In genomic region chr11:65545853-65546216, GRCh38 we compare ENCODE assay signal across 9 cellular contexts. TPM values are rescaled to one million over a fixed set of nuclear protein-coding genes. Genes with fewer than 3 reads are reported as not detected.
A peak's percentile ranks its signal among the peaks of the same experiment; 100 is the strongest.
DNase-seq lines count a peak whose midpoint lies in the region; TF ChIP-seq lines count a peak whose summit lies in the region.
"Had no signal": no experiment of that assay in that cellular context is flagged by ENCODE, and none has a peak within 500 bp of the region (broad histone marks: within the 10 kb centered on the region; RNA-seq: fewer than 3 reads in every experiment).

No MANE protein-coding gene starts in this region.

- POLR2A ChIA-PET in GM10248 (lab: Yijun Ruan, JAX): no interaction called here

- H3K27me3 ChIP-seq in BLaER1 treated with 17β-estradiol and CSF1 and Interleukin-3, amounts not matched to agents 10 nM and 100 nM: no peaks in the 10 kb centered on the region
- peaks cover 72% of the 10 kb centered on the region for H3K27me3 ChIP-seq in HUES64 (ENCODE audit: insufficient read depth, low read length)
- H3K27me3 ChIP-seq in breast epithelium: no peaks in the 10 kb centered on the region
- no peaks in the 10 kb centered on the region for H3K27me3 ChIP-seq in mucosa of stomach (ENCODE audit: control insufficient read depth, insufficient read depth, low read length)
- H3K27me3 ChIP-seq: ascending aorta had no signal

- H3K9me3 ChIP-seq in BLaER1 treated with 17β-estradiol and CSF1 and Interleukin-3, amounts not matched to agents 10 nM and 100 nM (replicated peaks in 1 of 11): no peaks in the 10 kb centered on the region
- H3K9me3 ChIP-seq in HUES64 (ENCODE audit: insufficient read depth, low read depth, low read length) (no peaks in the 10 kb centered on the region), breast epithelium (no peaks in the 10 kb centered on the region), mucosa of stomach (ENCODE audit: control insufficient read depth, low read length) (no peaks in the 10 kb centered on the region)
- H3K9me3 ChIP-seq: ascending aorta had no signal

- intact Hi-C loops in breast epithelium (cut with DNase I; ENCODE audit: low total_unique reads): no loop called here

- 33% methylated on average over 4 of the region's 4 CpGs for WGBS in HUES64

- peaks cover 49 to 94% (median 83%) of the 10 kb centered on the region in 10 experiments for H3K4me1 ChIP-seq in BLaER1 treated with 17β-estradiol and CSF1 and Interleukin-3, amounts not matched to agents 10 nM and 100 nM
- peaks cover 3% of the 10 kb centered on the region; the same call in 1 of the 2 replicates for H3K4me1 ChIP-seq in HUES64 (ENCODE audit: insufficient read depth, low read length)
- peaks cover 6 to 12% of the 10 kb centered on the region in 2 donors for H3K4me1 ChIP-seq in breast epithelium
- H3K4me1 ChIP-seq in mucosa of stomach (ENCODE audit: control insufficient read depth, insufficient read depth, low read length): peaks cover 23% of the 10 kb centered on the region

- no peak for TF ChIP-seq POLR2A in breast epithelium (IDR thresholded peaks at IDR 0.05)

- H3K9ac ChIP-seq in BLaER1 treated with 17β-estradiol and CSF1 and Interleukin-3, amounts not matched to agents 10 nM and 100 nM: peak overlapping the region in 7 of 11 experiments; percentile 15 to 60 (median 38); a peak in 7 of 22 replicates
- H3K9ac ChIP-seq in HUES64 (ENCODE audit: low read depth, low read length) (no peak overlapping the region), mucosa of stomach (ENCODE audit: low read length) (peak overlapping the region; percentile 59)

- peak overlapping the region in 5 of 10 experiments; percentile 47 to 67 (median 56); a peak in 8 of 20 replicates for H3K4me3 ChIP-seq in BLaER1 treated with 17β-estradiol and CSF1 and Interleukin-3, amounts not matched to agents 10 nM and 100 nM
- H3K4me3 ChIP-seq in HUES64 (ENCODE audit: low read length) (peak overlapping the region; percentile 58), breast epithelium (peak overlapping the region in 2 of 3 donors; percentile 48 to 61), mucosa of stomach (ENCODE audit: low read length) (peak overlapping the region; percentile 22)

- in situ Hi-C loops in G401 (cut with HindIII; ENCODE audit: low sequenced_read_pairs): no loop called here

- H3K27ac ChIP-seq in BLaER1 treated with 17β-estradiol and CSF1 and Interleukin-3, amounts not matched to agents 10 nM and 100 nM: peak overlapping the region in 6 of 11 experiments; percentile 15 to 74 (median 62); a peak in 9 of 22 replicates
- H3K27ac ChIP-seq in HUES64 (ENCODE audit: low read depth, low read length) (no peak overlapping the region), breast epithelium (peak overlapping the region; percentile 70 to 84)

- peaks cover 0 to 36% (median 8%) of the 10 kb centered on the region in 11 experiments; a peak in 10 of 22 replicates for H4K20me1 ChIP-seq in BLaER1 treated with 17β-estradiol and CSF1 and Interleukin-3, amounts not matched to agents 10 nM and 100 nM

- peak overlapping the region; percentile 79 to 100 (median 94) for H3K4me2 ChIP-seq in BLaER1 treated with 17β-estradiol and CSF1 and Interleukin-3, amounts not matched to agents 10 nM and 100 nM

- DNase-seq in breast epithelium (ENCODE audit: low spot score in 2 of 2) (no peak), NCI-H345 treated with DMSO at 0.1 percent for 48 hours (lab: John Stamatoyannopoulos, UW; ENCODE audit: unreplicated experiment) (no peak), GM10248 (ENCODE audit: extremely low spot score) (no peak), H4 (ENCODE audit: low spot score) (no peak), G401 (ENCODE audit: low spot score) (no peak)

- CTCF ChIA-PET in GM10248 (lab: Yijun Ruan, JAX): interaction anchor here (1.0 to 1.4 kb wide), 2 partner anchors 25 to 48 kb away, joined by 3 to 5 read pairs; no protein-coding TSS in a partner anchor

- TF ChIP-seq CTCF in breast epithelium (IDR thresholded peaks at IDR 0.05) (no peak), GM10248 (IDR thresholded peaks at IDR 0.05; ENCODE audit: control extremely low read depth, extremely low read depth, low read depth, missing control alignments) (no peak)

- H3K36me3 ChIP-seq in BLaER1 treated with 17β-estradiol and CSF1 and Interleukin-3, amounts not matched to agents 10 nM and 100 nM: peaks cover under 1 to 52% (median 7%) of the 10 kb centered on the region in 11 experiments; a peak in 13 of 22 replicates
- H3K36me3 ChIP-seq in HUES64 (ENCODE audit: insufficient read depth, low read length) (no peaks in the 10 kb centered on the region), breast epithelium (no peaks in the 10 kb centered on the region), mucosa of stomach (ENCODE audit: control insufficient read depth, insufficient read depth, low read length) (no peaks in the 10 kb centered on the region)

RNA-seq across cellular contexts. Expression of gene LTBP3, which starts 12.3 kb away (rescaled TPM):
- polyA plus RNA-seq in HUES64 (2013, experiment 1 of 2): 5.0 TPM
- polyA plus RNA-seq in HUES64 (2013, experiment 2 of 2): 7.1 TPM
- 10 to 100 TPM; 63.0 to 98.9 (median 95.7) TPM for total RNA-seq in breast epithelium
- total RNA-seq in H4 (2014; rRNA removed; shearing (Covaris generic)): 4.2 and 6.3 TPM in 2 replicates
- total RNA-seq in G401 (2014; rRNA removed; shearing (Covaris generic)): 32.5 and 53.2 TPM in 2 replicates

RNA-seq across cellular contexts. Expression of gene SCYL1, which starts 21.0 kb away (rescaled TPM):
- polyA plus RNA-seq in HUES64 (2013, experiment 1 of 2): 39.3 TPM
- 42.5 TPM for polyA plus RNA-seq in HUES64 (2013, experiment 2 of 2)
- total RNA-seq in breast epithelium: 10 to 100 TPM; 74.1 to 83.4 (median 83.2) TPM
- total RNA-seq in H4 (2014; rRNA removed; shearing (Covaris generic)): 34.5 and 38.6 TPM in 2 replicates
- 77.6 and 80.4 TPM in 2 replicates for total RNA-seq in G401 (2014; rRNA removed; shearing (Covaris generic))

RNA-seq across cellular contexts. Expression of gene ZNRD2, which starts 24.4 kb away (rescaled TPM):
- polyA plus RNA-seq in HUES64 (2013, experiment 1 of 2): 58.0 TPM
- polyA plus RNA-seq in HUES64 (2013, experiment 2 of 2): 49.1 TPM
- 10 to 100 TPM; 48.9 to 60.0 (median 59.4) TPM for total RNA-seq in breast epithelium
- 73.8 and 80.1 TPM in 2 replicates for total RNA-seq in H4 (2014; rRNA removed; shearing (Covaris generic))
- 72.3 and 72.7 TPM in 2 replicates for total RNA-seq in G401 (2014; rRNA removed; shearing (Covaris generic))

RNA-seq across cellular contexts. Expression of gene FAM89B, which starts 26.5 kb away (rescaled TPM):
- 20.7 TPM for polyA plus RNA-seq in HUES64 (2013, experiment 1 of 2)
- polyA plus RNA-seq in HUES64 (2013, experiment 2 of 2): 24.2 TPM
- 10 to 100 TPM; 37.4 to 51.4 (median 40.8) TPM for total RNA-seq in breast epithelium
- total RNA-seq in H4 (2014; rRNA removed; shearing (Covaris generic)): 27.5 and 43.1 TPM in 2 replicates
- 28.1 and 58.6 TPM in 2 replicates for total RNA-seq in G401 (2014; rRNA removed; shearing (Covaris generic))

RNA-seq across cellular contexts. Expression of gene EHBP1L1, which starts 30.0 kb away (rescaled TPM):
- 2.9 TPM for polyA plus RNA-seq in HUES64 (2013, experiment 1 of 2)
- polyA plus RNA-seq in HUES64 (2013, experiment 2 of 2): 4.2 TPM
- total RNA-seq in breast epithelium: 10 to 100 TPM; 28.0 to 68.8 (median 33.4) TPM
- 27.9 and 40.0 TPM in 2 replicates for total RNA-seq in H4 (2014; rRNA removed; shearing (Covaris generic))
- total RNA-seq in G401 (2014; rRNA removed; shearing (Covaris generic)): 8.7 and 16.5 TPM in 2 replicates
